ENCODE assay signal across 8 cellular contexts in genomic region chr19:39436350-39436716, GRCh38. TPM values are rescaled to one million over a fixed set of nuclear protein-coding genes. Genes with fewer than 3 reads are reported as not detected.
DNase-seq lines count a peak whose midpoint lies in the region; ATAC-seq and TF ChIP-seq lines count a peak whose summit lies in the region.

No MANE protein-coding gene starts in this region.

- intact Hi-C loops in activated CD4-positive, alpha-beta T cell treated with anti-CD3 and anti-CD28 coated beads for 36 hours (cut with DNase I, micrococcal nuclease) = loop anchor here (1.0 kb wide), 5 partner anchors 9 to 96 kb away; partner anchors contain the start of genes SUPT5H (in 2 of the 2), EID2B (in 1 of the 2), MED29 (in 1 of the 2) and PAF1 (in 1 of the 2)

- TF ChIP-seq CTCF in kidney epithelial cell (IDR thresholded peaks at IDR 0.05; ENCODE audit: insufficient read depth, low read length, poor library complexity, severe bottlenecking) = no peak

- H3K9me3 Mint-ChIP-seq in activated CD4-positive, alpha-beta T cell treated with anti-CD3 and anti-CD28 coated beads for 36 hours (ENCODE audit: low read depth) = no peaks in the 10 kb centered on the region
- H3K9me3 Mint-ChIP-seq in activated naive CD8-positive, alpha-beta T cell treated with anti-CD3 and anti-CD28 coated beads, Interleukin-2, amount 50 U/mL, for 24 hours = no peaks in the 10 kb centered on the region

- ATAC-seq in activated CD4-positive, alpha-beta T cell treated with anti-CD3 and anti-CD28 coated beads for 36 hours = no peak
- no peak for ATAC-seq in activated naive CD8-positive, alpha-beta T cell treated with anti-CD3 and anti-CD28 coated beads, Interleukin-2, amount 50 U/mL, for 24 hours
- ATAC-seq in GM18868 (IDR thresholded peaks at IDR 0.05; ENCODE audit: unreplicated experiment) (no peak), GM21447 (IDR thresholded peaks at IDR 0.05; ENCODE audit: unreplicated experiment) (no peak)

- H3K4me3 Mint-ChIP-seq in activated CD4-positive, alpha-beta T cell treated with anti-CD3 and anti-CD28 coated beads for 36 hours = peak overlapping the region; percentile 99
- H3K4me3 Mint-ChIP-seq in activated naive CD8-positive, alpha-beta T cell treated with anti-CD3 and anti-CD28 coated beads, Interleukin-2, amount 50 U/mL, for 24 hours = peak overlapping the region; percentile 100

- H3K27ac ChIP-seq in temporal lobe (ENCODE audit: low read depth, low read length) = peak overlapping the region; percentile 47

- no peaks in the 10 kb centered on the region for H3K27me3 ChIP-seq in kidney epithelial cell (ENCODE audit: control insufficient read depth, insufficient read depth, low read length)

- H3K27ac Mint-ChIP-seq in activated CD4-positive, alpha-beta T cell treated with anti-CD3 and anti-CD28 coated beads for 36 hours = peak overlapping the region; percentile 95
- H3K27ac Mint-ChIP-seq in activated naive CD8-positive, alpha-beta T cell treated with anti-CD3 and anti-CD28 coated beads, Interleukin-2, amount 50 U/mL, for 24 hours = peak overlapping the region; percentile 99

- H3K36me3 Mint-ChIP-seq in activated CD4-positive, alpha-beta T cell treated with anti-CD3 and anti-CD28 coated beads for 36 hours (ENCODE audit: low read depth) = peaks cover 36% of the 10 kb centered on the region
- H3K36me3 Mint-ChIP-seq in activated naive CD8-positive, alpha-beta T cell treated with anti-CD3 and anti-CD28 coated beads, Interleukin-2, amount 50 U/mL, for 24 hours (ENCODE audit: low read depth) = peaks cover 35% of the 10 kb centered on the region

- peaks cover 4% of the 10 kb centered on the region for H3K36me3 ChIP-seq in kidney epithelial cell (ENCODE audit: control insufficient read depth, insufficient read depth, low read length)

- POLR2A ChIA-PET in activated CD4-positive, alpha-beta T cell treated with anti-CD3 and anti-CD28 coated beads for 36 hours (lab: Charles Lee) = interaction anchor here (0.6 to 1.7 kb wide), 22 partner anchors 9 to 536 kb away, joined by 3 to 50 read pairs (median 6); partner anchors contain the start of genes EID2B, MED29, NFKBIB and PAF1

- no peaks in the 10 kb centered on the region for H3K27me3 Mint-ChIP-seq in activated CD4-positive, alpha-beta T cell treated with anti-CD3 and anti-CD28 coated beads for 36 hours
- peaks cover 5% of the 10 kb centered on the region for H3K27me3 Mint-ChIP-seq in activated naive CD8-positive, alpha-beta T cell treated with anti-CD3 and anti-CD28 coated beads, Interleukin-2, amount 50 U/mL, for 24 hours

- peak overlapping the region; percentile 57 for H3K4me3 ChIP-seq in kidney epithelial cell (ENCODE audit: low read depth, low read length)

- DNase-seq in activated CD4-positive, alpha-beta T cell treated with anti-CD3 and anti-CD28 coated beads for 36 hours = no peak
- no peak for DNase-seq in activated CD4-positive, alpha-beta T cell treated with anti-CD3 and anti-CD28 coated beads for 4 hours
- DNase-seq in activated naive CD8-positive, alpha-beta T cell treated with anti-CD3 and anti-CD28 coated beads, Interleukin-2, amount 50 U/mL, for 24 hours = no peak
- DNase-seq in kidney epithelial cell (ENCODE audit: low read depth) (no peak), HT-29 (ENCODE audit: low spot score) (no peak)

- peaks cover 40% of the 10 kb centered on the region for H3K4me1 Mint-ChIP-seq in activated CD4-positive, alpha-beta T cell treated with anti-CD3 and anti-CD28 coated beads for 36 hours
- peaks cover 56% of the 10 kb centered on the region for H3K4me1 Mint-ChIP-seq in activated naive CD8-positive, alpha-beta T cell treated with anti-CD3 and anti-CD28 coated beads, Interleukin-2, amount 50 U/mL, for 24 hours

- CTCF ChIA-PET in activated CD4-positive, alpha-beta T cell treated with anti-CD3 and anti-CD28 coated beads for 36 hours (lab: Charles Lee) = interaction anchor here (0.9 to 2.0 kb wide), 13 partner anchors 9 to 238 kb away, joined by 3 to 13 read pairs (median 5); partner anchors contain the start of genes EID2B, MED29, PAF1 and PLEKHG2

RNA-seq across cellular contexts. Expression of gene RPS16, which starts 0.6 kb away (rescaled TPM):
- 1,000 to 10,000 TPM; 3,146 to 3,331 TPM for total RNA-seq in activated CD4-positive, alpha-beta T cell treated with anti-CD3 and anti-CD28 coated beads for 36 hours
- 1,721 and 2,288 TPM in 2 replicates for total RNA-seq in kidney epithelial cell
- total RNA-seq in temporal lobe = 57.5 TPM
- total RNA-seq in HT-29 (2014; rRNA removed; shearing (Covaris generic)) = 798 and 1,020 TPM in 2 replicates

RNA-seq across cellular contexts. Expression of gene SUPT5H, which starts 9.0 kb away (rescaled TPM):
- 100 to 1,000 TPM; 157 to 165 TPM for total RNA-seq in activated CD4-positive, alpha-beta T cell treated with anti-CD3 and anti-CD28 coated beads for 36 hours
- total RNA-seq in kidney epithelial cell (106 and 121 TPM in 2 replicates), temporal lobe (54.3 TPM)
- 128 and 151 TPM in 2 replicates for total RNA-seq in HT-29 (2014; rRNA removed; shearing (Covaris generic))

RNA-seq across cellular contexts. Expression of gene PLEKHG2, which starts 23.9 kb away (rescaled TPM):
- 10 to 100 TPM; 46.0 to 65.5 TPM for total RNA-seq in activated CD4-positive, alpha-beta T cell treated with anti-CD3 and anti-CD28 coated beads for 36 hours
- total RNA-seq in kidney epithelial cell (22.8 and 46.9 TPM in 2 replicates), temporal lobe (20.2 TPM)
- 51.0 and 61.2 TPM in 2 replicates for total RNA-seq in HT-29 (2014; rRNA removed; shearing (Covaris generic))

RNA-seq across cellular contexts. Expression of gene ZFP36, which starts 29.7 kb away (rescaled TPM):
- 10 to 100 TPM; 69.1 to 69.3 TPM for total RNA-seq in activated CD4-positive, alpha-beta T cell treated with anti-CD3 and anti-CD28 coated beads for 36 hours
- total RNA-seq in kidney epithelial cell (7.5 and 12.4 TPM in 2 replicates), temporal lobe (2.0 TPM)
- 124 and 131 TPM in 2 replicates for total RNA-seq in HT-29 (2014; rRNA removed; shearing (Covaris generic))

RNA-seq across cellular contexts. Expression of gene TIMM50, which starts 44.3 kb away (rescaled TPM):
- total RNA-seq in activated CD4-positive, alpha-beta T cell treated with anti-CD3 and anti-CD28 coated beads for 36 hours = 100 to 1,000 TPM in 1 of 2 experiments, 10 to 100 TPM in 1; 99.4 to 126 TPM
- total RNA-seq in kidney epithelial cell (89.0 and 94.3 TPM in 2 replicates), temporal lobe (34.7 TPM)
- total RNA-seq in HT-29 (2014; rRNA removed; shearing (Covaris generic)) = 261 and 295 TPM in 2 replicates

Comparison
In these comparisons a context has a peak if more than half of its experiments do, and no peak if none do; other contexts are left out.
1. RNA of gene RPS16, which starts 0.6 kb away (total RNA-seq): 3,146 to 3,331 TPM in activated CD4-positive, alpha-beta T cell treated with anti-CD3 and anti-CD28 coated beads for 36 hours, 1,721 to 2,288 TPM in kidney epithelial cell and 798 to 1,020 TPM in HT-29; 57.5 TPM in temporal lobe (single experiment); every median in the first group is over 10 times any median in the second.